In the genomic region with DNA sequence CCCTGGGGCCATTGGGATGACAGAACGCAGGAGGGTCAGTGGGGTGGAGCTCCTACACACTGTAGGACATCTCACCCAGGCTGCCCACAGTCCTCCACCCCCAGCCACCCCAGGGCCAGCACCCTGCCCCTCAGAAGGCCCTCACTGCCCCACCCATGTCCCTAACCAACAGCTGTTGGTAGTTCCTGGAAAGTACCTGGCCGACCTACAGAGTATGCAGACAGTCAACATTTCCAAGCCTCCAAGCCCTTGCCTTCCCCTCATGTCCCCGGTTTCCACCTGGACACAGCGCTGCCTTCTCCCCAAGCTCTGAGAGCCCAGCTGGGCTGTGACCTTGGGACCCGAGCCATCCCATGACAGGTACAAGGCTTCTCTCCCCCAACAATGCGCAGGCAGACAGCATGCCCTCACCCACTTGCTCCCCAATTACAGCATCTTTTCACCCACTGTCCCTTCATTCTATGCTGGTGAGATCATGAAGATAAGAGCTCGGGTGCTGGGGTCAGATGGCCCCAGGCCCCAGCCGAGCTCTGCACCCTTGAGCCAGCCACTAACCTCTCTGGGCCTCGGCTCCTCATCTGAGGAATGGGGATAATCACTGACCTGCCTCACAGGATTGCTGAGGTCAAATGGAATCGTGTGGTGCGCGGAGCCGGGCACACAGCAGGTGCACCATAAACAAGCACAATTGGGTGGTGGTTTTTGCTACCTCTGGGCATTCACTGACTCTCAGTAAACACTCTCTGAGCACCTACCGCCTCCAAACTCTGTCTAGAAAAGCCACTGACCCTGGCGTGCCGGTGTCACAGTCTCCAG, we compare ENCODE assay signal across 9 cellular contexts. TPM values are rescaled to one million over a fixed set of nuclear protein-coding genes. Genes with fewer than 3 reads are reported as not detected.
DNase-seq lines count a peak whose midpoint lies in the region; ATAC-seq and TF ChIP-seq lines count a peak whose summit lies in the region.
"Had no signal": no experiment of that assay in that cellular context is flagged by ENCODE, and none has a peak within 500 bp of the region (broad histone marks: within the 10 kb centered on the region; RNA-seq: fewer than 3 reads in every experiment).

No MANE protein-coding gene starts in this region.

- intact Hi-C loops in OCI-LY7 (cut with micrococcal nuclease; ENCODE audit: unreplicated experiment), result no loop called here
- intact Hi-C loops in gastrocnemius medialis (cut with DNase I; ENCODE audit: low total_unique reads), result no loop called here

- H3K4me1 ChIP-seq in OCI-LY7 (ENCODE audit: insufficient read depth, low read length, poor library complexity, severe bottlenecking) (peaks cover 100% of the 10 kb centered on the region), gastrocnemius medialis (no peaks in the 10 kb centered on the region)
- peaks cover 95% of the 10 kb centered on the region for H3K4me1 ChIP-seq in effector memory CD4-positive, alpha-beta T cell (ENCODE audit: control insufficient read depth, insufficient read depth, low read length, poor library complexity, severe bottlenecking)

- CTCF ChIA-PET in OCI-LY7 (lab: Charles Lee; ENCODE audit: unreplicated experiment), result interaction anchor here (0.6 kb wide), 1 partner anchor 30 kb away, joined by 4 read pairs; no protein-coding TSS in a partner anchor

- peaks cover 6% of the 10 kb centered on the region; the same call in 1 of the 2 replicates for H4K20me1 ChIP-seq in OCI-LY7 (ENCODE audit: insufficient read depth, low read length)

- no peak for TF ChIP-seq CTCF in OCI-LY7 (conservative IDR thresholded peaks at IDR 0.05; ENCODE audit: low read length)
- TF ChIP-seq CTCF in gastrocnemius medialis (IDR thresholded peaks at IDR 0.05 in 4 of 5, conservative IDR thresholded peaks at IDR 0.05 in 1 of 5), result no peak
- no peak for TF ChIP-seq CTCF in coronary artery (IDR thresholded peaks at IDR 0.05)

- H3K36me3 ChIP-seq in OCI-LY7 (ENCODE audit: insufficient read depth, low read length) (no peaks in the 10 kb centered on the region), gastrocnemius medialis (no peaks in the 10 kb centered on the region)
- peaks cover 16% of the 10 kb centered on the region for H3K36me3 ChIP-seq in effector memory CD4-positive, alpha-beta T cell (ENCODE audit: control insufficient read depth, insufficient read depth, low read length)
- H3K36me3 ChIP-seq: SJSA1 had no signal

- H3K27ac ChIP-seq in OCI-LY7 (ENCODE audit: low read depth, low read length, poor library complexity, severe bottlenecking) (no peak overlapping the region), gastrocnemius medialis (no peak overlapping the region), coronary artery (no peak overlapping the region)
- peak overlapping the region; percentile 93 for H3K27ac ChIP-seq in effector memory CD4-positive, alpha-beta T cell (ENCODE audit: insufficient read depth, low read length, poor library complexity, severe bottlenecking)
- H3K27ac ChIP-seq: SJSA1 had no signal

- TF ChIP-seq POLR2A in gastrocnemius medialis (IDR thresholded peaks at IDR 0.05), result no peak

- no TSS peak for BruUV-seq in OCI-LY7 (replicated peaks; lab: Mats Ljungman, UMichigan)

- POLR2A ChIA-PET in OCI-LY7 (lab: Charles Lee), result interaction anchor here (0.7 to 4.7 kb wide), 3 partner anchors 9 to 26 kb away, joined by 3 to 55 read pairs (median 3); no protein-coding TSS in a partner anchor

- H3K9me2 ChIP-seq in OCI-LY7 (ENCODE audit: insufficient read depth, low read length), result no peaks in the 10 kb centered on the region

- H3K79me2 ChIP-seq in OCI-LY7 (ENCODE audit: insufficient read depth, low read depth, low read length), result no peaks in the 10 kb centered on the region; the same call in 1 of the 2 replicates

- DNase-seq in OCI-LY7 (ENCODE audit: low spot score) (no peak), gastrocnemius medialis (no peak), NCI-H526 (lab: John Stamatoyannopoulos, UW) (no peak), coronary artery (ENCODE audit: low spot score) (no peak)
- DNase-seq in effector memory CD4-positive, alpha-beta T cell, result no peak
- DNase-seq: NCI-H2171 had no signal

- peak overlapping the region; percentile 70 for H3K4me2 ChIP-seq in OCI-LY7 (ENCODE audit: low read length)

- H3K4me3 ChIP-seq in GM08714 (ENCODE audit: low read length), result peak overlapping the region; percentile 20; the same call in 1 of the 2 replicates
- no peak overlapping the region for H3K4me3 ChIP-seq in OCI-LY7 (ENCODE audit: low read depth, low read length, poor library complexity, severe bottlenecking)
- H3K4me3 ChIP-seq in effector memory CD4-positive, alpha-beta T cell (ENCODE audit: insufficient read depth, low read depth, low read length, poor library complexity, severe bottlenecking), result peak overlapping the region; percentile 33
- H3K4me3 ChIP-seq in gastrocnemius medialis, result no peak overlapping the region
- no peak overlapping the region for H3K4me3 ChIP-seq in coronary artery
- H3K4me3 ChIP-seq: SJSA1 had no signal

- ATAC-seq in gastrocnemius medialis (peak; percentile 18 to 32), HG03565 (IDR thresholded peaks at IDR 0.05; ENCODE audit: unreplicated experiment) (no peak)

- in situ Hi-C loops in gastrocnemius medialis (cut with MboI; ENCODE audit: low sequenced_read_pairs in 4 of 4), result no loop called here

- no peak overlapping the region for H2AFZ ChIP-seq in OCI-LY7 (ENCODE audit: low read length)

- no peaks in the 10 kb centered on the region for H3K9me3 ChIP-seq in OCI-LY7 (ENCODE audit: low read length)
- no peaks in the 10 kb centered on the region for H3K9me3 ChIP-seq in effector memory CD4-positive, alpha-beta T cell (ENCODE audit: control insufficient read depth, low read length)
- no peaks in the 10 kb centered on the region for H3K9me3 ChIP-seq in gastrocnemius medialis
- H3K9me3 ChIP-seq: SJSA1 had no signal

- no peaks in the 10 kb centered on the region for H3K27me3 ChIP-seq in effector memory CD4-positive, alpha-beta T cell (replicated peaks; ENCODE audit: control insufficient read depth, insufficient read depth, low read length, poor library complexity, severe bottlenecking)
- no peaks in the 10 kb centered on the region for H3K27me3 ChIP-seq in gastrocnemius medialis
- H3K27me3 ChIP-seq: SJSA1 had no signal

RNA-seq across cellular contexts. Expression of a gene that starts 11.2 kb away (rescaled TPM):
- 91.2 and 113 TPM in 2 replicates for total RNA-seq in OCI-LY7 (2014; rRNA removed; shearing (Covaris generic))
- total RNA-seq in OCI-LY7 (2022) (137 and 163 TPM in 2 replicates), gastrocnemius medialis (10 to 100 TPM in 2 of 4 donors, 1 to 10 TPM in 2; 2.3 to 14.8 (median 10.1) TPM)
- total RNA-seq: SJSA1 had no signal

RNA-seq across cellular contexts. Expression of a gene that starts 23.0 kb away (rescaled TPM):
- 0.18 and 0.28 TPM in 2 replicates for total RNA-seq in OCI-LY7 (2014; rRNA removed; shearing (Covaris generic))
- total RNA-seq in OCI-LY7 (2022) (0.42 TPM in 1 of 2 replicates, not detected in the other), gastrocnemius medialis (not detected)

Comparison
In these comparisons a context has a peak if more than half of its experiments do, and no peak if none do; other contexts are left out.
1. H3K4me3 ChIP-seq: peak in GM08714 (single experiment) and effector memory CD4-positive, alpha-beta T cell (single experiment); none in OCI-LY7 (single experiment), gastrocnemius medialis (0 of 4) and coronary artery (single experiment).
2. RNA of a gene that starts 11.2 kb away (total RNA-seq): 91.2 to 163 TPM in OCI-LY7; 2.3 to 14.8 TPM in gastrocnemius medialis; every median in the first group is over 4 times any median in the second.